Comparison of ENCODE assay signal across 1 cellular context in genomic region chr2:217331577-217332139, GRCh38.
TF ChIP-seq lines count a peak whose summit lies in the region.

No MANE protein-coding gene starts in this region.

TF ChIP-seq in HepG2, 621 proteins besides CTCF, POLR2A, EP300 and RAD21 (continued from another document and continues in another):
- peak; percentile 87; the same call in 1 of the 2 replicates for TF ChIP-seq ZNF691 (CRISPR knock-in tag; IDR thresholded peaks at IDR 0.05; ENCODE audit: borderline replicate concordance, low read depth)
- TF ChIP-seq ZNF138 (CRISPR knock-in tag; IDR thresholded peaks at IDR 0.05; ENCODE audit: low read depth) = no peak
- TF ChIP-seq ZNF34 (CRISPR knock-in tag; IDR thresholded peaks at IDR 0.05; ENCODE audit: borderline replicate concordance) = peak; percentile 91; the same call in 1 of the 2 replicates
- peak; percentile 81; the same call in 1 of the 2 replicates for TF ChIP-seq ZNF280D (CRISPR knock-in tag; IDR thresholded peaks at IDR 0.05)
- TF ChIP-seq NR2C2 (CRISPR knock-in tag; IDR thresholded peaks at IDR 0.05; ENCODE audit: borderline replicate concordance) = peak; percentile 68
- peak; percentile 79; the same call in 1 of the 2 replicates for TF ChIP-seq FOXA1 (IDR thresholded peaks at IDR 0.05)
- peak; percentile 97 for TF ChIP-seq FOXA1 (CRISPR knock-in tag; IDR thresholded peaks at IDR 0.05)
- TF ChIP-seq NFKBIZ (CRISPR knock-in tag; IDR thresholded peaks at IDR 0.05) = peak; percentile 85; the same call in 1 of the 2 replicates
- peak; percentile 96 for TF ChIP-seq MED1 (CRISPR knock-in tag; IDR thresholded peaks at IDR 0.05)
- peak; percentile 96 for TF ChIP-seq ZNF510 (CRISPR knock-in tag; IDR thresholded peaks at IDR 0.05; ENCODE audit: low read depth)
- TF ChIP-seq BRD4 (CRISPR knock-in tag; IDR thresholded peaks at IDR 0.05) = peak; percentile 85; the same call in 1 of the 2 replicates
- TF ChIP-seq CREB1 (IDR thresholded peaks at IDR 0.05) = peak; percentile 76
- TF ChIP-seq CREB1 (CRISPR knock-in tag; IDR thresholded peaks at IDR 0.05) = peak; percentile 84
- peak; percentile 93 for TF ChIP-seq ZSCAN9 (CRISPR knock-in tag; IDR thresholded peaks at IDR 0.05; ENCODE audit: borderline replicate concordance)
- TF ChIP-seq ZNF142 (CRISPR knock-in tag; IDR thresholded peaks at IDR 0.05) = no peak
- TF ChIP-seq POLR2AphosphoS2 (IDR thresholded peaks at IDR 0.05; ENCODE audit: low read depth, low read length) = no peak
- peak; percentile 43; the same call in 1 of the 3 replicates for TF ChIP-seq MXI1 (IDR thresholded peaks at IDR 0.05; ENCODE audit: borderline replicate concordance, low read depth, low read length)
- peak; percentile 96 for TF ChIP-seq RARA (CRISPR knock-in tag; IDR thresholded peaks at IDR 0.05)
- peak; percentile 60; the same call in 1 of the 2 replicates for TF ChIP-seq SSRP1 (CRISPR knock-in tag; IDR thresholded peaks at IDR 0.05)
- TF ChIP-seq ZSCAN25 (CRISPR knock-in tag; IDR thresholded peaks at IDR 0.05) = no peak
- peak; percentile 96 for TF ChIP-seq ZNF414 (CRISPR knock-in tag; IDR thresholded peaks at IDR 0.05)
- peak; percentile 92 for TF ChIP-seq ZSCAN29 (CRISPR knock-in tag; conservative IDR thresholded peaks at IDR 0.05)
- TF ChIP-seq NONO (IDR thresholded peaks at IDR 0.05) = no peak
- TF ChIP-seq NONO (CRISPR knock-in tag; conservative IDR thresholded peaks at IDR 0.05) = peak; percentile 89
- peak; percentile 75 for TF ChIP-seq SPEN (CRISPR knock-in tag; IDR thresholded peaks at IDR 0.05; ENCODE audit: low read depth)
- peak; percentile 68; the same call in 1 of the 2 replicates for TF ChIP-seq IRF9 (CRISPR knock-in tag; IDR thresholded peaks at IDR 0.05; ENCODE audit: borderline replicate concordance)
- peak; percentile 33; the same call in 1 of the 2 replicates for TF ChIP-seq NCOR1 (IDR thresholded peaks at IDR 0.05; ENCODE audit: borderline replicate concordance, low read length)
- 0 out of 2 replicates have a peak, but pooled peaks have one; percentile 21 for TF ChIP-seq NCOA5 (CRISPR knock-in tag; IDR thresholded peaks at IDR 0.05)
- peak; percentile 98 for TF ChIP-seq TARDBP (CRISPR knock-in tag; IDR thresholded peaks at IDR 0.05)
- peak; percentile 83 for TF ChIP-seq HIC2 (CRISPR knock-in tag; IDR thresholded peaks at IDR 0.05; ENCODE audit: low read depth)
- TF ChIP-seq SKIL (CRISPR knock-in tag; IDR thresholded peaks at IDR 0.05; ENCODE audit: borderline replicate concordance) = peak; percentile 92; the same call in 1 of the 2 replicates
- TF ChIP-seq NR2F6 (IDR thresholded peaks at IDR 0.05) = peak; percentile 94
- TF ChIP-seq NR2F6 (CRISPR knock-in tag; IDR thresholded peaks at IDR 0.05) = peak; percentile 98
- no peak for TF ChIP-seq KLF13 (CRISPR knock-in tag; IDR thresholded peaks at IDR 0.05)
- TF ChIP-seq HMG20A (CRISPR knock-in tag; IDR thresholded peaks at IDR 0.05; ENCODE audit: borderline replicate concordance) = peak; percentile 99
- peak; percentile 56; the same call in 1 of the 2 replicates for TF ChIP-seq ZNF281 (CRISPR knock-in tag; IDR thresholded peaks at IDR 0.05; ENCODE audit: borderline replicate concordance)
- TF ChIP-seq REPIN1 (CRISPR knock-in tag; IDR thresholded peaks at IDR 0.05; ENCODE audit: borderline replicate concordance, low read depth) = peak; percentile 93; the same call in 1 of the 2 replicates
- TF ChIP-seq THRA (CRISPR knock-in tag; IDR thresholded peaks at IDR 0.05; ENCODE audit: borderline replicate concordance) = peak; percentile 84; the same call in 1 of the 2 replicates
